ENCODE assay signal across 8 cellular contexts in genomic region chr1:2585318-2586092, GRCh38. TPM values are rescaled to one million over a fixed set of nuclear protein-coding genes. Genes with fewer than 3 reads are reported as not detected.
A peak's percentile ranks its signal among the peaks of the same experiment; 100 is the strongest.
DNase-seq lines count a peak whose midpoint lies in the region; ATAC-seq and TF ChIP-seq lines count a peak whose summit lies in the region.

No MANE protein-coding gene starts in this region.

- peak overlapping the region; percentile 70 for H3K4me2 ChIP-seq in SU-DHL-6 (ENCODE audit: low read depth, low read length, poor library complexity, severe bottlenecking)

- peak overlapping the region; percentile 57 for H3K4me3 ChIP-seq in SU-DHL-6 (ENCODE audit: insufficient read depth, low read length, poor library complexity, severe bottlenecking)
- H3K4me3 ChIP-seq in heart right ventricle, result peak overlapping the region; percentile 51 to 98 (median 93)
- H3K4me3 ChIP-seq in aorta (ENCODE audit: low read length in 2 of 2), result peak overlapping the region; percentile 61 to 70

- H3F3A ChIP-seq in SU-DHL-6 (ENCODE audit: insufficient read depth), result 0 out of 2 replicates have a peak, but pooled peaks cover 5% of the 10 kb centered on the region

- H2AFZ ChIP-seq in SU-DHL-6 (ENCODE audit: low read depth, low read length, severe bottlenecking), result no peak overlapping the region

- peak overlapping the region; percentile 60 for H3K9ac ChIP-seq in SU-DHL-6 (ENCODE audit: low read length)

- H3K27ac Mint-ChIP-seq in activated naive CD8-positive, alpha-beta T cell treated with anti-CD3 and anti-CD28 coated beads, Interleukin-2, amount 50 U/mL, for 24 hours, result peak overlapping the region; percentile 79
- peak overlapping the region; percentile 92 for H3K27ac Mint-ChIP-seq in progenitor cell of endocrine pancreas

- H3K9me3 ChIP-seq in SU-DHL-6 (ENCODE audit: insufficient read depth, low read length), result no peaks in the 10 kb centered on the region
- no peaks in the 10 kb centered on the region for H3K9me3 ChIP-seq in heart right ventricle
- no peaks in the 10 kb centered on the region for H3K9me3 ChIP-seq in aorta (ENCODE audit: control insufficient read depth, low read length)

- DNase-seq in AML-193 (lab: John Stamatoyannopoulos, UW) (peak; percentile 62 to 70), HPDE6-E6E7 (ENCODE audit: extremely low spot score) (peak; percentile 26), heart right ventricle (peak; percentile 63 to 80), progenitor cell of endocrine pancreas (ENCODE audit: low spot score, unreplicated experiment) (no peak), aorta (peak; percentile 83)
- DNase-seq in activated naive CD8-positive, alpha-beta T cell treated with anti-CD3 and anti-CD28 coated beads, Interleukin-2, amount 50 U/mL, for 24 hours, result peak; percentile 78

- H3K4me3 Mint-ChIP-seq in activated naive CD8-positive, alpha-beta T cell treated with anti-CD3 and anti-CD28 coated beads, Interleukin-2, amount 50 U/mL, for 24 hours, result peak overlapping the region; percentile 82
- H3K4me3 Mint-ChIP-seq in progenitor cell of endocrine pancreas (ENCODE audit: low read depth), result peak overlapping the region; percentile 77

- intact Hi-C loops in heart right ventricle (cut with DNase I), result loop anchor here in 3 of 10 donors (1.0 to 10.0 kb wide), 4 partner anchors 36 to 59 kb away; partner anchors contain the start of gene PANK4 (in 2 of the 3)
- intact Hi-C loops in aorta (cut with DNase I), result loop anchor here (1.0 to 10.0 kb wide), 5 partner anchors 39 to 393 kb away; partner anchors contain the start of genes FAAP20 (in 1 of the 2), PANK4 (in 1 of the 2) and PEX10 (in 1 of the 2)

- H3K79me2 ChIP-seq in SU-DHL-6 (ENCODE audit: insufficient read depth, low read length), result no peaks in the 10 kb centered on the region

- no peaks in the 10 kb centered on the region for H3K9me3 Mint-ChIP-seq in activated naive CD8-positive, alpha-beta T cell treated with anti-CD3 and anti-CD28 coated beads, Interleukin-2, amount 50 U/mL, for 24 hours
- no peaks in the 10 kb centered on the region for H3K9me3 Mint-ChIP-seq in progenitor cell of endocrine pancreas (ENCODE audit: low read depth)

- H3K4me1 Mint-ChIP-seq in activated naive CD8-positive, alpha-beta T cell treated with anti-CD3 and anti-CD28 coated beads, Interleukin-2, amount 50 U/mL, for 24 hours, result peaks cover 49% of the 10 kb centered on the region
- H3K4me1 Mint-ChIP-seq in progenitor cell of endocrine pancreas (ENCODE audit: low read depth), result peaks cover 19% of the 10 kb centered on the region

- H4K20me1 ChIP-seq in SU-DHL-6 (ENCODE audit: low read depth, low read length), result no peaks in the 10 kb centered on the region

- 0% methylated on average over 28 of the region's 28 CpGs for WGBS in heart right ventricle, 2 donors
- WGBS in aorta, 2 donors, result 0 to 1% methylated on average over 27 to 28 of the region's 28 CpGs

- peak; percentile 46 for ATAC-seq in GM18907 (IDR thresholded peaks at IDR 0.05; ENCODE audit: unreplicated experiment)
- peak; percentile 53 for ATAC-seq in activated naive CD8-positive, alpha-beta T cell treated with anti-CD3 and anti-CD28 coated beads, Interleukin-2, amount 50 U/mL, for 24 hours
- peak; percentile 32 to 58 (median 50) for ATAC-seq in heart right ventricle
- peak; percentile 17 for ATAC-seq in aorta (ENCODE audit: low FRiP score)

- no peaks in the 10 kb centered on the region for H3K27me3 ChIP-seq in SU-DHL-6 (ENCODE audit: low read length)
- H3K27me3 ChIP-seq in heart right ventricle, result no peaks in the 10 kb centered on the region
- no peaks in the 10 kb centered on the region for H3K27me3 ChIP-seq in aorta (ENCODE audit: control insufficient read depth in 1 of 2, insufficient read depth in 2 of 2, low read length in 1 of 2)

- H3K4me1 ChIP-seq in heart right ventricle (peaks cover 9 to 39% (median 25%) of the 10 kb centered on the region in 9 donors), aorta (ENCODE audit: control insufficient read depth in 1 of 2, insufficient read depth in 2 of 2, low read length in 2 of 2) (no peaks in the 10 kb centered on the region)

- H3K27ac ChIP-seq in SU-DHL-6 (ENCODE audit: low read depth, low read length) (peak overlapping the region; percentile 47), heart right ventricle (peak overlapping the region; percentile 96 to 100 (median 98)), aorta (ENCODE audit: low read depth in 1 of 2, low read length in 2 of 2) (peak overlapping the region; percentile 12 to 45)

- H3K36me3 ChIP-seq in SU-DHL-6 (ENCODE audit: low read length), result no peaks in the 10 kb centered on the region
- H3K36me3 ChIP-seq in heart right ventricle, result peaks cover 0 to 8% (median 0%) of the 10 kb centered on the region in 9 donors
- H3K36me3 ChIP-seq in aorta (ENCODE audit: control insufficient read depth in 1 of 2, insufficient read depth in 2 of 2, low read length in 1 of 2), result no peaks in the 10 kb centered on the region

- no peak for TF ChIP-seq CTCF in SU-DHL-6 (IDR thresholded peaks at IDR 0.05; ENCODE audit: insufficient read depth, low read length, poor library complexity, severe bottlenecking)
- peak in 2 of 9 donors; percentile 7 to 8 for TF ChIP-seq CTCF in heart right ventricle (IDR thresholded peaks at IDR 0.05)
- TF ChIP-seq CTCF in progenitor cell of endocrine pancreas (IDR thresholded peaks at IDR 0.05; ENCODE audit: unreplicated experiment), result no peak

- no peaks in the 10 kb centered on the region for H3K9me2 ChIP-seq in SU-DHL-6 (replicated peaks; ENCODE audit: insufficient read depth, low read length)

- no peaks in the 10 kb centered on the region for H3K36me3 Mint-ChIP-seq in activated naive CD8-positive, alpha-beta T cell treated with anti-CD3 and anti-CD28 coated beads, Interleukin-2, amount 50 U/mL, for 24 hours (ENCODE audit: low read depth)
- peaks cover 2% of the 10 kb centered on the region for H3K36me3 Mint-ChIP-seq in progenitor cell of endocrine pancreas (ENCODE audit: insufficient read depth)

- no peaks in the 10 kb centered on the region for H3K27me3 Mint-ChIP-seq in activated naive CD8-positive, alpha-beta T cell treated with anti-CD3 and anti-CD28 coated beads, Interleukin-2, amount 50 U/mL, for 24 hours
- no peaks in the 10 kb centered on the region for H3K27me3 Mint-ChIP-seq in progenitor cell of endocrine pancreas

RNA-seq across cellular contexts. Expression of gene PRXL2B, which starts 1.1 kb away (rescaled TPM):
- total RNA-seq in heart right ventricle (10 to 100 TPM in 1 of 10 donors, 1 to 10 TPM in 9; 3.7 to 10.3 (median 5.3) TPM), progenitor cell of endocrine pancreas (32.0 and 36.4 TPM in 2 replicates), aorta (10 to 100 TPM in 1 of 2 donors, 1 to 10 TPM in 1; 7.1 to 15.1 TPM)
- polyA plus RNA-seq in heart right ventricle (10 to 100 TPM in 1 of 2 donors, 1 to 10 TPM in 1; 6.8 to 12.0 TPM), aorta (1 to 10 TPM; 6.4 to 7.8 TPM)

RNA-seq across cellular contexts. Expression of gene TNFRSF14, which starts 29.3 kb away (rescaled TPM):
- 10 to 100 TPM in 7 of 10 donors, 1 to 10 TPM in 3; 7.5 to 43.8 (median 13.0) TPM for total RNA-seq in heart right ventricle
- 10 to 100 TPM; 19.3 to 59.6 TPM for polyA plus RNA-seq in heart right ventricle
- 0.41 and 0.75 TPM in 2 replicates for total RNA-seq in progenitor cell of endocrine pancreas
- 10 to 100 TPM; 33.9 to 89.1 TPM for total RNA-seq in aorta
- 100 to 1,000 TPM in 1 of 2 donors, 10 to 100 TPM in 1; 55.7 to 137 TPM for polyA plus RNA-seq in aorta

RNA-seq across cellular contexts. Expression of gene MMEL1, which starts 47.3 kb away (rescaled TPM):
- under 1 TPM in 3 of 10 donors, not detected in 7; 0.17 to 0.77 (median 0.67) TPM for total RNA-seq in heart right ventricle
- polyA plus RNA-seq in heart right ventricle, result 1 to 10 TPM in 1 of 2 donors, under 1 TPM in 1; 0.46 to 3.9 TPM
- total RNA-seq in progenitor cell of endocrine pancreas, result 0.64 and 0.93 TPM in 2 replicates
- total RNA-seq in aorta, result 1 to 10 TPM in 1 of 2 donors, under 1 TPM in 1; 0.94 to 2.4 TPM
- 1 to 10 TPM in 1 of 2 donors, under 1 TPM in 1; 0.63 to 1.8 TPM for polyA plus RNA-seq in aorta

RNA-seq across cellular contexts. Expression of gene HES5, which starts 55.4 kb away (rescaled TPM):
- 1 to 10 TPM in 6 of 10 donors, under 1 TPM in 3, not detected in 1; 0.51 to 3.1 (median 1.4) TPM for total RNA-seq in heart right ventricle
- polyA plus RNA-seq in heart right ventricle, result 1 to 10 TPM; 1.0 to 1.1 TPM
- total RNA-seq in progenitor cell of endocrine pancreas, result 0.36 TPM in 1 of 2 replicates, not detected in the other
- total RNA-seq in aorta, result 1 to 10 TPM in 1 of 2 donors, under 1 TPM in 1; 0.36 to 2.1 TPM
- not detected for polyA plus RNA-seq in aorta

RNA-seq across cellular contexts. Expression of gene PANK4, which starts 59.1 kb away (rescaled TPM):
- 10 to 100 TPM; 29.8 to 56.4 (median 35.2) TPM for total RNA-seq in heart right ventricle
- 10 to 100 TPM; 26.1 to 35.6 TPM for polyA plus RNA-seq in heart right ventricle
- 42.5 and 45.4 TPM in 2 replicates for total RNA-seq in progenitor cell of endocrine pancreas
- 10 to 100 TPM; 19.6 to 28.2 TPM for total RNA-seq in aorta
- polyA plus RNA-seq in aorta, result 10 to 100 TPM in 1 of 2 donors, 1 to 10 TPM in 1; 5.5 to 22.2 TPM

Comparison
In these comparisons a context has a peak if more than half of its experiments do, and no peak if none do; other contexts are left out.
1. H3K27ac ChIP-seq: peak in every context shown above with its lines; median percentile 98 in heart right ventricle; 47 in SU-DHL-6; 28 in aorta.